Comparison of ENCODE assay signal across 37 cellular contexts in the genomic region with DNA sequence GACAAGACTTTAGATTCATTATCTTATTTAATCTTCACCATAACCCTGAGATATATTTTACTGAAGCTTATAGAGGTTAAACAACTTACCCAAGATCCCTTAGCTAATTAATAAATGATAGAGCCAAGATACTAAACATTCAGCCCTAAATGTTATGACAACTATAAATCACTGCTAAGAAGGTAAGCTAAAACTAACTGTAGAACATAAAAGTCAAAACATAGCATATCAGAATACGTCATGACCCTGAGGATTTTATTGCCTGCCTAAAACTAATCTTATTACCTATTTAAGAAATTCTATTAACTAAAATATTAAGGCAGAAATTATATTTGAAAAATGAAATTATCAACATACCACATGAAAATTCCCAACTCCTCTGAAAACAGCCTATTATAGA.
"Had no signal": no experiment of that assay in that cellular context is flagged by ENCODE, and none has a peak within 500 bp of the region (broad histone marks: within the 10 kb centered on the region; RNA-seq: fewer than 3 reads in every experiment).

No MANE protein-coding gene starts in this region.

- H3K36me3 Mint-ChIP-seq: activated naive CD4-positive, alpha-beta T cell treated with anti-CD3 and anti-CD28 coated beads, Interleukin-2, amount 10 ng/mL, durations not matched to agents 7 days and 5 days; activated naive CD4-positive, alpha-beta T cell treated with anti-CD3 and anti-CD28 coated beads, Interleukin-2, amount 50 U/mL, for 72 hours; activated naive CD8-positive, alpha-beta T cell treated with anti-CD3 and anti-CD28 coated beads for 36 hours; activated naive CD8-positive, alpha-beta T cell treated with anti-CD3 and anti-CD28 coated beads, Interleukin-2, amount 10 ng/mL, durations not matched to agents 7 days and 5 days; brain had no signal

- H3K4me3 ChIP-seq: adrenal gland, ascending aorta, body of pancreas, breast epithelium, cardiac muscle cell had no signal

- H3K9me3 ChIP-seq: adrenal gland, ascending aorta, body of pancreas, breast epithelium had no signal

- H3K4me1 Mint-ChIP-seq: activated naive CD4-positive, alpha-beta T cell treated with anti-CD3 and anti-CD28 coated beads, Interleukin-2, amount 10 ng/mL, durations not matched to agents 7 days and 5 days; activated naive CD4-positive, alpha-beta T cell treated with anti-CD3 and anti-CD28 coated beads, Interleukin-2, amount 50 U/mL, for 24 hours; activated naive CD8-positive, alpha-beta T cell treated with anti-CD3 and anti-CD28 coated beads for 36 hours; activated naive CD8-positive, alpha-beta T cell treated with anti-CD3 and anti-CD28 coated beads, Interleukin-2, amount 10 ng/mL, durations not matched to agents 7 days and 5 days; activated naive CD8-positive, alpha-beta T cell treated with anti-CD3 and anti-CD28 coated beads, Interleukin-2, amount 50 U/mL, for 24 hours; activated T-helper 17 cell treated with anti-CD3 and anti-CD28 coated beads, Interleukin-2, amount 50 U/mL, for 72 hours; central memory CD8-positive, alpha-beta T cell had no signal

- DNase-seq: activated effector memory CD4-positive, alpha-beta T cell treated with anti-CD3 and anti-CD28 coated beads, Interleukin-2, amount 50 U/mL, for 16 hours; activated effector memory CD4-positive, alpha-beta T cell treated with Interleukin-2 at 50 U/mL for 16 hours; activated gamma-delta T cell; activated gamma-delta T cell treated with Interleukin-2 at 50 U/mL for 16 hours; activated naive CD4-positive, alpha-beta T cell; activated naive CD4-positive, alpha-beta T cell treated with anti-CD3 and anti-CD28 coated beads for 36 hours; activated naive CD4-positive, alpha-beta T cell treated with anti-CD3 and anti-CD28 coated beads, Interleukin-2, amount 10 ng/mL, durations not matched to agents 7 days and 5 days; activated naive CD4-positive, alpha-beta T cell treated with anti-CD3 and anti-CD28 coated beads, Interleukin-2, amount 50 U/mL, for 16 hours; activated naive CD4-positive, alpha-beta T cell treated with Interleukin-2 at 50 U/mL for 16 hours; activated naive CD8-positive, alpha-beta T cell treated with anti-CD3 and anti-CD28 coated beads for 36 hours; activated naive CD8-positive, alpha-beta T cell treated with anti-CD3 and anti-CD28 coated beads, Interleukin-2, amount 10 ng/mL, durations not matched to agents 7 days and 5 days; activated naive CD8-positive, alpha-beta T cell treated with anti-CD3 and anti-CD28 coated beads, Interleukin-2, amount 50 U/mL, for 24 hours; activated T-cell treated with anti-CD3 and anti-CD28 coated beads, Interleukin-2, amount 50 U/mL, for 24 hours; activated T-cell treated with anti-CD3 and anti-CD28 coated beads, Interleukin-2, amount 50 U/mL, for 4 hours; activated T-cell treated with anti-CD3 and anti-CD28 coated beads, Interleukin-2, amount 50 U/mL, for 48 hours; activated T-cell treated with anti-CD3 and anti-CD28 coated beads, Interleukin-2, amount 50 U/mL, for 72 hours; adrenal gland; amniotic stem cell; amygdala; anterior cingulate cortex; aorta; body of pancreas; brain microvascular endothelial cell; caudate nucleus; central memory CD4-positive, alpha-beta T cell; cerebellar nuclear complex had no signal

- H3K36me3 ChIP-seq: adrenal gland, ascending aorta, brain microvascular endothelial cell, breast epithelium, cardiac muscle cell had no signal

- ATAC-seq: activated naive CD4-positive, alpha-beta T cell treated with anti-CD3 and anti-CD28 coated beads, Interleukin-2, amount 50 U/mL, for 72 hours; activated naive CD8-positive, alpha-beta T cell treated with anti-CD3 and anti-CD28 coated beads, Interleukin-2, amount 50 U/mL, for 24 hours; activated T-cell treated with anti-CD3 and anti-CD28 coated beads, Interleukin-2, amount 50 U/mL, for 4 hours; activated T-cell treated with anti-CD3 and anti-CD28 coated beads, Interleukin-2, amount 50 U/mL, for 72 hours; activated T-helper 17 cell treated with anti-CD3 and anti-CD28 coated beads, Interleukin-2, amount 50 U/mL, for 72 hours; body of pancreas had no signal

- H3K27ac ChIP-seq: adrenal gland, ascending aorta, body of pancreas, brain microvascular endothelial cell, breast epithelium, cardiac muscle cell had no signal

- H3K9me3 Mint-ChIP-seq: activated naive CD4-positive, alpha-beta T cell treated with anti-CD3 and anti-CD28 coated beads for 36 hours; activated naive CD8-positive, alpha-beta T cell treated with anti-CD3 and anti-CD28 coated beads for 36 hours; activated naive CD8-positive, alpha-beta T cell treated with anti-CD3 and anti-CD28 coated beads, Interleukin-2, amount 10 ng/mL, durations not matched to agents 7 days and 5 days; activated T-cell treated with anti-CD3 and anti-CD28 coated beads, Interleukin-2, amount 50 U/mL, for 4 hours; activated T-cell treated with anti-CD3 and anti-CD28 coated beads, Interleukin-2, amount 50 U/mL, for 72 hours; activated T-helper 17 cell treated with anti-CD3 and anti-CD28 coated beads, Interleukin-2, amount 50 U/mL, for 72 hours; brain had no signal

- H3K27me3 ChIP-seq: adrenal gland, ascending aorta, body of pancreas, brain microvascular endothelial cell, breast epithelium, cardiac muscle cell had no signal

- H3K4me3 Mint-ChIP-seq: activated naive CD4-positive, alpha-beta T cell treated with anti-CD3 and anti-CD28 coated beads for 36 hours; activated naive CD4-positive, alpha-beta T cell treated with anti-CD3 and anti-CD28 coated beads, Interleukin-2, amount 10 ng/mL, durations not matched to agents 7 days and 5 days; activated naive CD4-positive, alpha-beta T cell treated with anti-CD3 and anti-CD28 coated beads, Interleukin-2, amount 50 U/mL, for 24 hours; activated naive CD8-positive, alpha-beta T cell; activated naive CD8-positive, alpha-beta T cell treated with anti-CD3 and anti-CD28 coated beads for 36 hours; activated naive CD8-positive, alpha-beta T cell treated with anti-CD3 and anti-CD28 coated beads, Interleukin-2, amount 10 ng/mL, durations not matched to agents 7 days and 5 days; activated naive CD8-positive, alpha-beta T cell treated with anti-CD3 and anti-CD28 coated beads, Interleukin-2, amount 50 U/mL, for 24 hours; activated T-cell treated with anti-CD3 and anti-CD28 coated beads, Interleukin-2, amount 50 U/mL, for 24 hours; activated T-cell treated with anti-CD3 and anti-CD28 coated beads, Interleukin-2, amount 50 U/mL, for 4 hours; activated T-cell treated with anti-CD3 and anti-CD28 coated beads, Interleukin-2, amount 50 U/mL, for 72 hours; activated T-helper 1 cell treated with anti-CD3 and anti-CD28 coated beads, Interleukin-12 subunit alpha, Interleukin-12 subunit beta, Interleukin-2, Interleukin-4 antibody, amounts not matched to agents 30 ng/mL and 10 ng/mL and 1 ng/mL, durations not matched to agents 14 hours and 24 hours and 36 hours; activated T-helper 17 cell treated with anti-CD3 and anti-CD28 coated beads, Interleukin-2, amount 50 U/mL, for 72 hours; brain; central memory CD8-positive, alpha-beta T cell had no signal

- H3K27ac Mint-ChIP-seq: activated naive CD4-positive, alpha-beta T cell treated with anti-CD3 and anti-CD28 coated beads for 36 hours; activated naive CD4-positive, alpha-beta T cell treated with anti-CD3 and anti-CD28 coated beads, Interleukin-2, amount 10 ng/mL, durations not matched to agents 7 days and 5 days; activated naive CD4-positive, alpha-beta T cell treated with anti-CD3 and anti-CD28 coated beads, Interleukin-2, amount 50 U/mL, for 24 hours; activated naive CD4-positive, alpha-beta T cell treated with anti-CD3 and anti-CD28 coated beads, Interleukin-2, amount 50 U/mL, for 72 hours; activated naive CD8-positive, alpha-beta T cell; activated naive CD8-positive, alpha-beta T cell treated with anti-CD3 and anti-CD28 coated beads for 36 hours; activated naive CD8-positive, alpha-beta T cell treated with anti-CD3 and anti-CD28 coated beads, Interleukin-2, amount 10 ng/mL, durations not matched to agents 7 days and 5 days; activated naive CD8-positive, alpha-beta T cell treated with anti-CD3 and anti-CD28 coated beads, Interleukin-2, amount 50 U/mL, for 24 hours; activated T-cell treated with anti-CD3 and anti-CD28 coated beads, Interleukin-2, amount 50 U/mL, for 24 hours; activated T-cell treated with anti-CD3 and anti-CD28 coated beads, Interleukin-2, amount 50 U/mL, for 72 hours; activated T-helper 1 cell treated with anti-CD3 and anti-CD28 coated beads, Interleukin-12 subunit alpha, Interleukin-12 subunit beta, Interleukin-2, Interleukin-4 antibody, amounts not matched to agents 30 ng/mL and 10 ng/mL and 1 ng/mL, durations not matched to agents 14 hours and 24 hours and 36 hours; activated T-helper 17 cell treated with anti-CD3 and anti-CD28 coated beads, Interleukin-2, amount 50 U/mL, for 72 hours; activated T-helper 2 cell treated with anti-CD3 and anti-CD28 coated beads, Interferon-gamma antibody, Interleukin-2, Interleukin-4, amounts not matched to agents 10 μg/mL and 5 μg/mL and 100 μg/mL, durations not matched to agents 14 hours and 24 hours and 36 hours; brain had no signal

- H3K27me3 Mint-ChIP-seq: activated naive CD4-positive, alpha-beta T cell treated with anti-CD3 and anti-CD28 coated beads, Interleukin-2, amount 50 U/mL, for 24 hours; activated naive CD8-positive, alpha-beta T cell; activated T-cell treated with anti-CD3 and anti-CD28 coated beads, Interleukin-2, amount 50 U/mL, for 24 hours; brain had no signal

- H3K4me1 ChIP-seq: ascending aorta, breast epithelium had no signal
